Comparison of ENCODE assay signal across 11 cellular contexts in genomic region chr5:119220576-119221197, GRCh38.
A peak's percentile ranks its signal among the peaks of the same experiment; 100 is the strongest.
DNase-seq lines count a peak whose midpoint lies in the region; ATAC-seq and TF ChIP-seq lines count a peak whose summit lies in the region.
"Had no signal": no experiment of that assay in that cellular context is flagged by ENCODE, and none has a peak within 500 bp of the region (broad histone marks: within the 10 kb centered on the region; RNA-seq: fewer than 3 reads in every experiment).

No MANE protein-coding gene starts in this region.

- H3K23ac ChIP-seq in IMR-90 (ENCODE audit: low read depth, low read length), result no peak overlapping the region

- H3K4me2 ChIP-seq in IMR-90 (ENCODE audit: low read depth, low read length), result no peak overlapping the region

- no peak overlapping the region for H3K4ac ChIP-seq in IMR-90 (ENCODE audit: low read depth, low read length)

- intact Hi-C loops in IMR-90 (cut with micrococcal nuclease), result no loop called here

- no peak overlapping the region for H2BK20ac ChIP-seq in IMR-90 (ENCODE audit: low read depth, low read length)

- BruUV-seq in IMR-90 (replicated peaks; lab: Mats Ljungman, UMichigan), result no TSS peak

- no peak overlapping the region for H3K14ac ChIP-seq in IMR-90 (replicated peaks; ENCODE audit: low read depth, low read length)

- no peak overlapping the region for H3K56ac ChIP-seq in IMR-90 (ENCODE audit: extremely low read depth, insufficient read depth, low read length)

- TF ChIP-seq CTCF in IMR-90 (conservative IDR thresholded peaks at IDR 0.05; ENCODE audit: low read depth, low read length) (no peak), coronary artery (IDR thresholded peaks at IDR 0.05) (no peak)

- no peaks in the 10 kb centered on the region for H3K79me1 ChIP-seq in IMR-90 (ENCODE audit: low read depth in 1 of 2, low read length in 2 of 2)

- CTCF ChIA-PET in IMR-90 (lab: Yijun Ruan, JAX), result interaction anchor here (1.2 kb wide), 1 partner anchor 233 kb away, joined by 4 read pairs; no protein-coding TSS in a partner anchor

- no peak overlapping the region for H2AK9ac ChIP-seq in IMR-90 (replicated peaks; ENCODE audit: low read depth, low read length, poor library complexity)

- H2BK15ac ChIP-seq in IMR-90 (ENCODE audit: low read depth, low read length), result no peak overlapping the region

- no peak overlapping the region for H2AK5ac ChIP-seq in IMR-90 (ENCODE audit: low read depth, low read length)

- no peaks in the 10 kb centered on the region for H3K9me3 ChIP-seq in IMR-90 (ENCODE audit: control insufficient read depth, insufficient read depth, low read length)

- H4K91ac ChIP-seq in IMR-90 (ENCODE audit: insufficient read depth, low read depth, low read length), result no peak overlapping the region

- ATAC-seq in GM19351 (IDR thresholded peaks at IDR 0.05; ENCODE audit: unreplicated experiment), result peak; percentile 100
- peak; percentile 99 for ATAC-seq in HG02852 (IDR thresholded peaks at IDR 0.05; ENCODE audit: unreplicated experiment)
- no peak for ATAC-seq in IMR-90 (ENCODE audit: low read depth)

- peaks cover 2% of the 10 kb centered on the region; the same call in 1 of the 2 replicates for H3K4me1 ChIP-seq in IMR-90 (ENCODE audit: control insufficient read depth, insufficient read depth, low read length)

- H2BK5ac ChIP-seq in IMR-90 (ENCODE audit: low read depth, low read length, poor library complexity, severe bottlenecking), result no peak overlapping the region

- H3K27me3 ChIP-seq in IMR-90 (ENCODE audit: control insufficient read depth, insufficient read depth, low read length), result no peaks in the 10 kb centered on the region

- H4K8ac ChIP-seq in IMR-90 (ENCODE audit: low read depth in 2 of 2, low read length in 2 of 2), result no peak overlapping the region

- no peaks in the 10 kb centered on the region for H4K20me1 ChIP-seq in IMR-90 (ENCODE audit: insufficient read depth, low read length)

- H2BK120ac ChIP-seq in IMR-90 (ENCODE audit: low read depth, low read length), result no peak overlapping the region

- WGBS in IMR-90 (ENCODE audit: extremely low coverage in 2 of 2, insufficient read length in 1 of 2), 2 experiments, result no CpG with 5 or more reads among the region's 1 CpG

- dilution Hi-C loops in IMR-90 (cut with HindIII; ENCODE audit: low sequenced_read_pairs, unreplicated experiment), result no loop called here

- peak; percentile 4 for DNase-seq in EH (ENCODE audit: low read depth)
- DNase-seq in IMR-90, result peak; percentile 4
- DNase-seq in AG08395 (ENCODE audit: low spot score), result no peak
- DNase-seq in coronary artery (ENCODE audit: low spot score), result no peak
- DNase-seq in NCI-H748 treated with DMSO at 0.1 percent for 48 hours (lab: John Stamatoyannopoulos, UW), result no peak
- DNase-seq in ACHN, result no peak
- DNase-seq: aorta, kidney, occipital lobe had no signal

- H3K4me3 ChIP-seq in IMR-90 (ENCODE audit: insufficient read depth, low read depth, low read length) (no peak overlapping the region), coronary artery (no peak overlapping the region)

- 0 out of 2 replicates have a peak, but pooled peaks cover 2% of the 10 kb centered on the region for H3K36me3 ChIP-seq in IMR-90 (ENCODE audit: control insufficient read depth, insufficient read depth, low read length)

- no peak overlapping the region for H2AFZ ChIP-seq in IMR-90 (replicated peaks; ENCODE audit: low read length, poor library complexity)

- no peaks in the 10 kb centered on the region for H3K9me1 ChIP-seq in IMR-90 (ENCODE audit: insufficient read depth, low read length)

- POLR2A ChIA-PET in IMR-90 (lab: Charles Lee; ENCODE audit: unreplicated experiment), result no interaction called here

- H4K5ac ChIP-seq in IMR-90 (ENCODE audit: low read depth, low read length), result no peak overlapping the region

- H3K18ac ChIP-seq in IMR-90 (ENCODE audit: low read depth, low read length), result no peak overlapping the region

- in situ Hi-C loops in IMR-90 (cut with MboI; ENCODE audit: low sequenced_read_pairs) (no loop called here), ACHN (cut with HindIII; ENCODE audit: low pct_ligation_motif_present, low pct_unique_long_range_greater_than_20kb, low sequenced_read_pairs) (no loop called here)

- H3K27ac ChIP-seq in IMR-90 (ENCODE audit: insufficient read depth, low read length) (no peak overlapping the region), coronary artery (no peak overlapping the region)

- TF ChIP-seq RAD21 in IMR-90 (IDR thresholded peaks at IDR 0.05; ENCODE audit: low read length), result no peak

- no peak overlapping the region for H3K9ac ChIP-seq in IMR-90 (ENCODE audit: low read depth, low read length)

- TF ChIP-seq POLR2A in IMR-90 (IDR thresholded peaks at IDR 0.05; ENCODE audit: low read depth, low read length), result no peak

TF ChIP-seq in IMR-90, 13 proteins besides CTCF, POLR2A, EP300 and RAD21:
- TF ChIP-seq MXI1 (IDR thresholded peaks at IDR 0.05; ENCODE audit: borderline replicate concordance, low read depth, low read length), result no peak

Comparison
In these comparisons a context has a peak if more than half of its experiments do, and no peak if none do; other contexts are left out.
1. DNase-seq: peak in EH (single experiment) and IMR-90 (single experiment); none in AG08395 (single experiment), coronary artery (single experiment), NCI-H748 treated with DMSO at 0.1 percent for 48 hours (single experiment) and ACHN (single experiment).